8 cellular contexts compared by ENCODE assay signal in the genomic region with DNA sequence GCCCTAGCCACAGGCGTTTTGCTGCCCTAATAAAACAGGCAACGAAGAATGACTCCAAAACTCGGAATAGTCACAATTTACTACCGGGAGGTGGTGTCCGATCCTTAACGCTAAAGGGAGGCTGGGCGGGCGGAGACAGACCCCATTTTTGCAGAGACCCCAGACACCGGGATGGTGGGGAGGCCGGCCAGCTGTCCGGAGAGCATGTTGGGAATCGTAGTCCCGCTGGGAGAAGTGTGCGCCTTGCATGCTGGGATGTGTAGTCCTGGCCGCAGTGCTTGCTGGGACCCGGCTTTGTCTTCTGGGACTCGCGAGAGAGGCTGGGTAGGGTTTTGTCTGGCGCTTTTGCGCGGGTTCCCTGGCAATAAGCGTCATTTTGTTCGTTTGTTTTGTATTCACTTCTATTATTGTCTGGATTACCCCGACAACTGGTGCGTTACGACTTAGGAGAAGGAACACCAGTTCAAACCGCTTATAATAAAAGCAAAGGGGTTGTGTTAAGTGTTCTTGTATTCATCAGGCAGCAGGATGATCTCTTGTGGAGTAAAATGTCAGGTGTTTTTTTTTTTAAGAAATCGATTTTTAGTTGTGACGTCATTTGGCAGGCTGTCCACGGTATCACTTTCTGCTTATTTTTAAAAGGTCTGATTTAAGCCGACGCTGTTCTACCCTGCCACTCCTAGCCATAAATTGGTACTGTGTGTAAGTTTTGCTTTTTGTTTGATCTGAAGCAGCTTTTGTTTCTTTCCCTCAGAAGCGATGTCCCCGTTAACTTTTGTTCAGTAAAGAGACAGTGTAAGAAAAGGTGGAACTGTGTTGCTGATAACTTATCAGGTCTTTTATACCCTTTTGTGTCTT. TPM values are rescaled to one million over a fixed set of nuclear protein-coding genes. Genes with fewer than 3 reads are reported as not detected.
DNase-seq lines count a peak whose midpoint lies in the region; ATAC-seq and TF ChIP-seq lines count a peak whose summit lies in the region.

No MANE protein-coding gene starts in this region.

- H3K4me1 Mint-ChIP-seq in CD4-positive, CD25-positive, alpha-beta regulatory T cell, result peaks cover 27 to 48% (median 39%) of the 10 kb centered on the region in 4 donors

- H3K4me1 ChIP-seq in CD4-positive, CD25-positive, alpha-beta regulatory T cell (ENCODE audit: control insufficient read depth, insufficient read depth, low read length, poor library complexity, severe bottlenecking), result peaks cover 31% of the 10 kb centered on the region
- H3K4me1 ChIP-seq in duodenal mucosa (ENCODE audit: control insufficient read depth in 1 of 2, insufficient read depth in 2 of 2, low read length in 2 of 2), result peaks cover 15 to 24% of the 10 kb centered on the region in 2 donors
- H3K4me1 ChIP-seq in right lobe of liver, result peaks cover 0 to 17% (median 3%) of the 10 kb centered on the region in 4 donors

- no peaks in the 10 kb centered on the region for H3K27me3 Mint-ChIP-seq in CD4-positive, CD25-positive, alpha-beta regulatory T cell

- no peak for TF ChIP-seq POLR2A in right lobe of liver (IDR thresholded peaks at IDR 0.05)

- ATAC-seq in CD4-positive, CD25-positive, alpha-beta regulatory T cell (ENCODE audit: low read depth in 2 of 2), result peak; percentile 89 to 90
- ATAC-seq in GM19397 (IDR thresholded peaks at IDR 0.05; ENCODE audit: unreplicated experiment) (peak; percentile 84), HG03565 (IDR thresholded peaks at IDR 0.05; ENCODE audit: unreplicated experiment) (peak; percentile 74), right lobe of liver (peak; percentile 88 to 95 (median 92))

- no peaks in the 10 kb centered on the region for H3K36me3 Mint-ChIP-seq in CD4-positive, CD25-positive, alpha-beta regulatory T cell

- H3K9ac ChIP-seq in duodenal mucosa (ENCODE audit: low read depth in 1 of 2, low read length in 2 of 2), result peak overlapping the region; percentile 71 to 78

- no peaks in the 10 kb centered on the region for H3K9me3 Mint-ChIP-seq in CD4-positive, CD25-positive, alpha-beta regulatory T cell

- peak overlapping the region; percentile 89 for H3K4me3 ChIP-seq in CD4-positive, CD25-positive, alpha-beta regulatory T cell (ENCODE audit: low read depth, low read length)
- H3K4me3 ChIP-seq in duodenal mucosa (ENCODE audit: low read depth in 1 of 2, low read length in 2 of 2) (peak overlapping the region; percentile 80 to 93), right lobe of liver (peak overlapping the region; percentile 66 to 87 (median 73))

- peak; percentile 95 to 99 (median 98) for DNase-seq in CD4-positive, CD25-positive, alpha-beta regulatory T cell
- DNase-seq in NCI-H748 treated with DMSO at 0.1 percent for 48 hours (lab: John Stamatoyannopoulos, UW) (peak; percentile 100), right lobe of liver (peak; percentile 95 to 98 (median 98))
- peak; percentile 94 to 95 for DNase-seq in activated CD4-positive, alpha-beta T cell treated with anti-CD3 and anti-CD28 coated beads, Interleukin-2, amount 50 U/mL, for 4 hours
- DNase-seq in stimulated activated CD4-positive, alpha-beta T cell treated with anti-CD3 and anti-CD28 coated beads, Interleukin-4, amount 100 ng/mL, for 4 hours, result peak; percentile 83 to 96

- H3K36me3 ChIP-seq in CD4-positive, CD25-positive, alpha-beta regulatory T cell (ENCODE audit: control insufficient read depth, insufficient read depth, low read length), result peaks cover 4% of the 10 kb centered on the region
- no peaks in the 10 kb centered on the region for H3K36me3 ChIP-seq in duodenal mucosa (ENCODE audit: control insufficient read depth in 1 of 2, insufficient read depth in 2 of 2, low read length in 2 of 2)
- H3K36me3 ChIP-seq in right lobe of liver, result peaks cover 0 to 8% (median 0%) of the 10 kb centered on the region in 4 donors

- WGBS in right lobe of liver (ENCODE audit: insufficient coverage, low coverage, low lambda C conversion rate, missing lambda C conversion rate), result under 1% methylated on average over 17 of the region's 34 CpGs

- no peaks in the 10 kb centered on the region for H3K9me3 ChIP-seq in CD4-positive, CD25-positive, alpha-beta regulatory T cell (ENCODE audit: control insufficient read depth in 2 of 2, low read length in 2 of 2)
- no peaks in the 10 kb centered on the region for H3K9me3 ChIP-seq in duodenal mucosa (ENCODE audit: control insufficient read depth in 1 of 2, low read length in 2 of 2)
- no peaks in the 10 kb centered on the region for H3K9me3 ChIP-seq in right lobe of liver

- intact Hi-C loops in right lobe of liver (cut with DNase I), result no loop called here

- H3K27ac ChIP-seq in CD4-positive, CD25-positive, alpha-beta regulatory T cell (ENCODE audit: insufficient read depth, low read length, poor library complexity, severe bottlenecking), result peak overlapping the region; percentile 99
- H3K27ac ChIP-seq in duodenal mucosa (ENCODE audit: low read depth, low read length) (peak overlapping the region; percentile 74), right lobe of liver (peak overlapping the region; percentile 100)

- H3K4me3 Mint-ChIP-seq in CD4-positive, CD25-positive, alpha-beta regulatory T cell, result peak overlapping the region; percentile 95 to 99 (median 98)

- no peak for TF ChIP-seq CTCF in right lobe of liver (IDR thresholded peaks at IDR 0.05)

- H3K27me3 ChIP-seq in CD4-positive, CD25-positive, alpha-beta regulatory T cell (ENCODE audit: control insufficient read depth, insufficient read depth, low read length), result no peaks in the 10 kb centered on the region
- H3K27me3 ChIP-seq in duodenal mucosa (ENCODE audit: control insufficient read depth in 1 of 2, insufficient read depth in 2 of 2, low read length in 2 of 2) (no peaks in the 10 kb centered on the region), right lobe of liver (no peaks in the 10 kb centered on the region)

- peak overlapping the region; percentile 98 to 100 (median 98) for H3K27ac Mint-ChIP-seq in CD4-positive, CD25-positive, alpha-beta regulatory T cell

RNA-seq across cellular contexts. Expression of a gene that starts 0.7 kb away (rescaled TPM):
- total RNA-seq in CD4-positive, CD25-positive, alpha-beta regulatory T cell, result 155 TPM
- 10 to 100 TPM; 29.0 to 44.2 (median 32.8) TPM for polyA plus RNA-seq in CD4-positive, CD25-positive, alpha-beta regulatory T cell
- total RNA-seq in right lobe of liver, result 10 to 100 TPM; 19.6 to 60.8 (median 31.0) TPM

RNA-seq across cellular contexts. Expression of a gene that starts 37.4 kb away (rescaled TPM):
- total RNA-seq in CD4-positive, CD25-positive, alpha-beta regulatory T cell, result 3.4 TPM
- polyA plus RNA-seq in CD4-positive, CD25-positive, alpha-beta regulatory T cell, result 1 to 10 TPM; 3.4 to 5.6 (median 3.5) TPM
- total RNA-seq in right lobe of liver, result 1 to 10 TPM; 2.7 to 3.6 (median 3.0) TPM

Comparison
In these comparisons a context has a peak if more than half of its experiments do, and no peak if none do; other contexts are left out.
1. Peak in every context shown above with its lines: DNase-seq, ATAC-seq, H3K4me3 ChIP-seq and H3K27ac ChIP-seq.